1 cellular context compared by ENCODE assay signal in genomic region chr22:23089010-23089409, GRCh38.
TF ChIP-seq lines count a peak whose summit lies in the region.

No MANE protein-coding gene starts in this region.

TF ChIP-seq in H1, 55 proteins besides CTCF, POLR2A, EP300 and RAD21:
- no peak for TF ChIP-seq CBX8 (IDR thresholded peaks at IDR 0.05; ENCODE audit: borderline replicate concordance, low read depth, low read length)
- no peak for TF ChIP-seq CHD2 (IDR thresholded peaks at IDR 0.05; ENCODE audit: low read length)
- no peak for TF ChIP-seq EZH2 (IDR thresholded peaks at IDR 0.05; ENCODE audit: low read depth, low read length, severe bottlenecking)
- no peak for TF ChIP-seq SRF (IDR thresholded peaks at IDR 0.05; ENCODE audit: low read depth, low read length)
- no peak for TF ChIP-seq RBBP5 (IDR thresholded peaks at IDR 0.05; ENCODE audit: borderline replicate concordance, low read depth, low read length)
- no peak for TF ChIP-seq TBP (IDR thresholded peaks at IDR 0.05; ENCODE audit: low read depth, low read length)
- TF ChIP-seq MAFK (IDR thresholded peaks at IDR 0.05; ENCODE audit: low read depth, low read length) = no peak
- TF ChIP-seq CEBPB (IDR thresholded peaks at IDR 0.05; ENCODE audit: low read depth, low read length) = no peak
- no peak for TF ChIP-seq CHD7 (IDR thresholded peaks at IDR 0.05; ENCODE audit: insufficient replicate concordance, low read length)
- TF ChIP-seq SIN3A (conservative IDR thresholded peaks at IDR 0.05 in 1 of 2, IDR thresholded peaks at IDR 0.05 in 1 of 2; ENCODE audit: low read depth in 1 of 2, low read length in 2 of 2) = no peak
- no peak for TF ChIP-seq SP4 (IDR thresholded peaks at IDR 0.05; ENCODE audit: low read length)
- TF ChIP-seq USF2 (IDR thresholded peaks at IDR 0.05; ENCODE audit: low read length) = no peak
- no peak for TF ChIP-seq BCL11A (IDR thresholded peaks at IDR 0.05; ENCODE audit: low read depth in 2 of 2, low read length in 2 of 2)
- no peak for TF ChIP-seq NANOG (IDR thresholded peaks at IDR 0.05; ENCODE audit: insufficient read depth, low read depth, low read length, poor library complexity, severe bottlenecking)
- TF ChIP-seq FOSL1 (IDR thresholded peaks at IDR 0.05; ENCODE audit: insufficient read depth, low read depth, low read length) = no peak
- no peak for TF ChIP-seq MAX (IDR thresholded peaks at IDR 0.05)
- TF ChIP-seq KDM5A (IDR thresholded peaks at IDR 0.05; ENCODE audit: low read length) = no peak
- TF ChIP-seq CHD1 (IDR thresholded peaks at IDR 0.05; ENCODE audit: low read depth, low read length) = no peak
